ENCODE assay signal across 1 cellular context in genomic region chr3:47016934-47017435, GRCh38.
TF ChIP-seq lines count a peak whose summit lies in the region.

No MANE protein-coding gene starts in this region.

TF ChIP-seq in GM12878, 131 proteins besides CTCF, POLR2A, EP300 and RAD21 (continued from another document):
- TF ChIP-seq E4F1 (IDR thresholded peaks at IDR 0.05; ENCODE audit: borderline replicate concordance, partially characterized antibody), result no peak
- no peak for TF ChIP-seq BMI1 (IDR thresholded peaks at IDR 0.05; ENCODE audit: borderline replicate concordance)
- no peak for TF ChIP-seq SIN3A (IDR thresholded peaks at IDR 0.05; ENCODE audit: low read depth, low read length)
- TF ChIP-seq MXI1 (IDR thresholded peaks at IDR 0.05; ENCODE audit: low read depth, low read length), result no peak
- TF ChIP-seq ZNF217 (IDR thresholded peaks at IDR 0.05), result no peak
- no peak for TF ChIP-seq ZNF592 (IDR thresholded peaks at IDR 0.05)
- no peak for TF ChIP-seq RB1 (IDR thresholded peaks at IDR 0.05; ENCODE audit: borderline replicate concordance)
- TF ChIP-seq ZBTB33 (IDR thresholded peaks at IDR 0.05), result no peak
- peak; percentile 90 for TF ChIP-seq MEF2B (IDR thresholded peaks at IDR 0.05; ENCODE audit: partially characterized antibody, poor library complexity, severe bottlenecking)
- no peak for TF ChIP-seq NR2C1 (IDR thresholded peaks at IDR 0.05)
- no peak for TF ChIP-seq TARDBP (IDR thresholded peaks at IDR 0.05; ENCODE audit: borderline replicate concordance)
- TF ChIP-seq NFYA (IDR thresholded peaks at IDR 0.05; ENCODE audit: borderline replicate concordance, low read depth, low read length), result no peak
- peak; percentile 50; the same call in 1 of the 2 replicates for TF ChIP-seq PKNOX1 (IDR thresholded peaks at IDR 0.05)
- TF ChIP-seq PAX5 (IDR thresholded peaks at IDR 0.05; ENCODE audit: borderline replicate concordance, low read depth, low read length), result no peak
- TF ChIP-seq RAD51 (IDR thresholded peaks at IDR 0.05), result no peak
- TF ChIP-seq NRF1 (conservative IDR thresholded peaks at IDR 0.05; ENCODE audit: low read depth, low read length), result no peak
- 0 out of 2 replicates have a peak, but pooled peaks have one; percentile 38 for TF ChIP-seq ZNF687 (IDR thresholded peaks at IDR 0.05)
- no peak for TF ChIP-seq RELA (IDR thresholded peaks at IDR 0.05; ENCODE audit: borderline replicate concordance, partially characterized antibody)
- TF ChIP-seq TCF3 (IDR thresholded peaks at IDR 0.05; ENCODE audit: borderline replicate concordance, insufficient read depth, low read depth, low read length), result no peak
- peak in 1 of 2 experiments; percentile 36; a peak in 1 of 4 replicates for TF ChIP-seq IKZF2 (IDR thresholded peaks at IDR 0.05)
- no peak for TF ChIP-seq SUZ12 (IDR thresholded peaks at IDR 0.05; ENCODE audit: unreplicated experiment)
- TF ChIP-seq DPF2 (IDR thresholded peaks at IDR 0.05), result 0 out of 2 replicates have a peak, but pooled peaks have one; percentile 16
- no peak for TF ChIP-seq ZNF24 (IDR thresholded peaks at IDR 0.05)
- TF ChIP-seq CBFB (IDR thresholded peaks at IDR 0.05; ENCODE audit: low read depth), result no peak
- 0 out of 2 replicates have a peak, but pooled peaks have one; percentile 24 for TF ChIP-seq NBN (IDR thresholded peaks at IDR 0.05)
- no peak for TF ChIP-seq PRDM15 (CRISPR knock-in tag; IDR thresholded peaks at IDR 0.05)
- TF ChIP-seq ASH2L (IDR thresholded peaks at IDR 0.05; ENCODE audit: borderline replicate concordance, low read depth), result no peak
- TF ChIP-seq REST (IDR thresholded peaks at IDR 0.05; ENCODE audit: low read depth, low read length), result no peak
